Comparison of ENCODE assay signal across 1 cellular context in genomic region chr2:172308253-172308935, GRCh38.
TF ChIP-seq lines count a peak whose summit lies in the region.

No MANE protein-coding gene starts in this region.

TF ChIP-seq in GM23338, 12 proteins besides CTCF, POLR2A, EP300 and RAD21 (continued from another document):
- no peak for TF ChIP-seq ETS1 (IDR thresholded peaks at IDR 0.05)
- TF ChIP-seq JUNB (IDR thresholded peaks at IDR 0.05; ENCODE audit: unreplicated experiment): no peak
